ENCODE assay signal across 30 cellular contexts in the genomic region with DNA sequence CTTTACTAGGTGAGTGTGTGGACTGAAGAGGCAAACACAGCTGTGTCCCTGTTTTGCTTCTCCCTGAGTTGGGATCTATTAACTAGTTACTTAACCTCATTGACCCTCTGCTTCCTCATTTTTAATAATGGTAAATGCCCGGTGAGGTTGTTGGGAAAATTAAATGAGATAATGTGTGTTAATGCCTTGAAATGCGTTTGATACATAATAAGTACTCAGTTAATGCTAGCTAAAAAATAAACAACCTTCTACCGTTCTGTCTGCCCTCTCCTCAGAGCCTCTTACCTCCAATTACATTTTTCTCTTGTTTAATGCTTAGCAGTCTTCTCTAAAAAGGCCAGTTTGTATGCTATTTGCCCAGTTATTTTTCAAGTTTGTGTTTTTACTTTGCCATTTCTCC.
"Had no signal": no experiment of that assay in that cellular context is flagged by ENCODE, and none has a peak within 500 bp of the region (broad histone marks: within the 10 kb centered on the region; RNA-seq: fewer than 3 reads in every experiment).

No MANE protein-coding gene starts in this region.

- H2AFZ ChIP-seq: hepatocyte had no signal

- H3K27ac Mint-ChIP-seq: mesothelial cell of epicardium; naive B cell; natural killer cell treated with Interleukin-12 subunit alpha and Interleukin-12 subunit beta and Interleukin-15 and Interleukin-18, amount 100 ng/mL, for 72 hours; type B pancreatic cell had no signal

- H3K4me1 ChIP-seq: esophagus muscularis mucosa, foreskin keratinocyte, gastroesophageal sphincter, prostate gland, right atrium auricular region, testis, tibial artery had no signal

- H3K4me3 ChIP-seq: coronary artery, esophagus muscularis mucosa, gastroesophageal sphincter, heart left ventricle, hepatocyte, lung, mucosa of descending colon, prostate gland, right atrium auricular region, smooth muscle cell, testis, tibial artery had no signal

- H3K36me3 ChIP-seq: prostate gland, right atrium auricular region, tibial artery had no signal

- ATAC-seq: foreskin keratinocyte; gastroesophageal sphincter; heart left ventricle; left lobe of liver; mucosa of descending colon; natural killer cell treated with Interleukin-12 subunit alpha and Interleukin-12 subunit beta and Interleukin-15 and Interleukin-18, amount 100 ng/mL, for 72 hours; sciatic nerve had no signal

- DNase-seq: dermis blood vessel endothelial cell; effector memory CD4-positive, alpha-beta T cell; foreskin keratinocyte; heart left ventricle; kidney; mesenchymal stem cell; mucosa of descending colon; naive B cell; nucleus accumbens; stimulated activated CD4-positive, alpha-beta T cell treated with anti-CD3 and anti-CD28 coated beads, Interleukin-12 subunit alpha, Interleukin-12 subunit beta, amount 100 ng/mL, for 4 hours; stimulated activated CD4-positive, alpha-beta T cell treated with anti-CD3 and anti-CD28 coated beads, Interleukin-1b, Interleukin-23, amount 100 ng/mL, for 48 hours; stimulated activated CD4-positive, alpha-beta T cell treated with anti-CD3 and anti-CD28 coated beads, Interleukin-4, amount 100 ng/mL, for 1 hour; stimulated activated CD8-positive, alpha-beta memory T cell treated with anti-CD3 and anti-CD28 coated beads, Interleukin-4, amount 100 ng/mL, for 48 hours; stimulated activated naive CD4-positive, alpha-beta T cell; substantia nigra; testis; tibial artery had no signal

- H3K4me1 Mint-ChIP-seq: naive B cell had no signal

- H3K79me2 ChIP-seq: hepatocyte had no signal

- H3K4me2 ChIP-seq: hepatocyte, smooth muscle cell had no signal

- H3K27me3 ChIP-seq: esophagus muscularis mucosa, foreskin keratinocyte, gastroesophageal sphincter, heart left ventricle, hepatocyte, right atrium auricular region, testis, tibial artery had no signal

- H3K9me3 Mint-ChIP-seq: mesothelial cell of epicardium; natural killer cell treated with Interleukin-12 subunit alpha and Interleukin-12 subunit beta and Interleukin-15 and Interleukin-18, amount 100 ng/mL, for 72 hours; type B pancreatic cell had no signal

- H3K27me3 Mint-ChIP-seq: naive B cell, type B pancreatic cell had no signal

- H3K27ac ChIP-seq: coronary artery, esophagus muscularis mucosa, foreskin keratinocyte, gastroesophageal sphincter, heart left ventricle, hepatocyte, prostate gland, right atrium auricular region, testis, tibial artery had no signal

- H3K4me3 Mint-ChIP-seq: mesothelial cell of epicardium; naive B cell; natural killer cell treated with Interleukin-12 subunit alpha and Interleukin-12 subunit beta and Interleukin-15 and Interleukin-18, amount 100 ng/mL, for 72 hours; type B pancreatic cell had no signal

- H3K9me3 ChIP-seq: esophagus muscularis mucosa, gastroesophageal sphincter, heart left ventricle, mucosa of descending colon, prostate gland, right atrium auricular region, testis, tibial artery had no signal
